ENCODE assay signal across 8 cellular contexts in the genomic region with DNA sequence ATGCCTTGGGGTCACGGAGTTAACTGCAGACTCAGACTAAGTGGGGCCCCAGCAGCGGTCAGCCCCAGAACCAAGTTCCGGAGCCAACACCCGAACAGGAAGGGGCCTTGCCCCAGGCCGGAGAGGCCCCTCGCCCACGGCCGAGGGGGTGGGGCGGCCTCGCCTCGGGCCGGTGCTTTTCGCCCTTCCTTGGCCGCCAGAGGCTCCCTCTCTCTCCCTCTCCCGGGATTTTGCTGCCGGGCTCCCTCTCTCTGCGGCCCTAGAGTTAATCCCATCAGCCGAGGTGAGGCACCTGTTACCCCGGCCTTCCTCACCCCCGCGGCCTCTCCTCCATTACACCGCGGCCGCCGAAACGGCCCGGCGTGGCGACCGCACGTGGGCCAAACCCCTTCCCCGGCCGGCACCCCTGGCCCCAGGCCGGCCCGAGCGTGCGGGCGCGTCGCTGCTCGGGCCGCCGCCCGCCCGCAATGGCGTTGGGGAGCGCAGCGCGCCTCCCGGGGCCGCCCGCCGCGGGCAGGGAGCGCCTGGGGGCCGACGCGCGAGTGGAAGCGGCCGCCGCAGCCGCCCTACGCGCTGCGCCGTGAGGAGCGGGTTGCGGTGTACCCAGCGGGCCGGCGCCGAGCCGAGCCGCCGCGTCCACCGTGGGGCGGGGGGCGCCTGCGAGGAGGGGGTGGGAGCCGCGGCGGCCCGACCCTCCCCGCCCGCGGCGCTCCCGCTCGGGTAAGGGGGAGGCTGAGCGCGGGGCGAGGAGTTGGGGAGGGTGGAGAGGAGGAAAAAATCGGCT. TPM values are rescaled to one million over a fixed set of nuclear protein-coding genes. Genes with fewer than 3 reads are reported as not detected.
DNase-seq lines count a peak whose midpoint lies in the region; FAIRE-seq and TF ChIP-seq lines count a peak whose summit lies in the region.

A gene (plus strand): TSS at position 175 of the 784 bp plus-strand sequence. CDS start 2,520 bp downstream, outside the sequence.

- no peaks in the 10 kb centered on the region for H3K9me3 ChIP-seq in HUES6 (ENCODE audit: control insufficient read depth, insufficient read depth, low read depth, low read length)
- H3K9me3 ChIP-seq in muscle layer of colon (ENCODE audit: low read length) = no peaks in the 10 kb centered on the region

- FAIRE-seq in urothelium cell line (lab: Jason Lieb, UNC) = peak; percentile 98

- in situ Hi-C loops in SK-MEL-5 (cut with HindIII; ENCODE audit: low pct_unique_long_range_greater_than_20kb, low sequenced_read_pairs) = no loop called here

- DNase-seq in DMS153 treated with DMSO at 0.1 percent for 48 hours (lab: John Stamatoyannopoulos, UW; ENCODE audit: unreplicated experiment) (peak; percentile 32), SK-MEL-5 (ENCODE audit: low read depth, low spot score) (peak; percentile 42), fibroblast of pulmonary artery (ENCODE audit: low read depth) (peak; percentile 4), urothelium cell line (ENCODE audit: low spot score) (peak; percentile 91), GF-D8 (lab: John Stamatoyannopoulos, UW) (no peak)
- no peak for DNase-seq in stimulated activated CD8-positive, alpha-beta memory T cell treated with anti-CD3 and anti-CD28 coated beads, Interleukin-4, amount 100 ng/mL, for 48 hours

- H3K4me3 ChIP-seq in HUES6 (ENCODE audit: low read depth, low read length) = peak within 1 kb of the TSS; percentile 61
- peak within 1 kb of the TSS; percentile 52 for H3K4me3 ChIP-seq in fibroblast of pulmonary artery (replicated peaks; ENCODE audit: low read depth, low read length)
- peak within 1 kb of the TSS; percentile 69 to 83 for H3K4me3 ChIP-seq in muscle layer of colon (ENCODE audit: low read depth in 1 of 2, low read length in 2 of 2)

- H3K27me3 ChIP-seq in HUES6 (ENCODE audit: control insufficient read depth, insufficient read depth, low read length) (no peaks in the 10 kb centered on the region), muscle layer of colon (ENCODE audit: control insufficient read depth in 1 of 2, insufficient read depth in 2 of 2, low read length in 2 of 2) (no peaks in the 10 kb centered on the region)

- peak; percentile 19 for TF ChIP-seq CTCF in fibroblast of pulmonary artery (IDR thresholded peaks at IDR 0.05; ENCODE audit: low read length, missing control alignments)

- H3K36me3 ChIP-seq in HUES6 (ENCODE audit: control insufficient read depth, insufficient read depth, low read length) (no peaks in the 10 kb centered on the region), muscle layer of colon (ENCODE audit: insufficient read depth, low read length) (no peaks in the 10 kb centered on the region)

- H3K27ac ChIP-seq in HUES6 (ENCODE audit: low read depth, low read length) (peak within 1 kb of the TSS; percentile 82), muscle layer of colon (ENCODE audit: low read depth, low read length) (peak within 1 kb of the TSS; percentile 82)

- H3K9ac ChIP-seq in HUES6 (ENCODE audit: low read length) (peak within 1 kb of the TSS; percentile 67), muscle layer of colon (ENCODE audit: low read length) (peak within 1 kb of the TSS; percentile 56)

- H3K4me1 ChIP-seq in HUES6 (ENCODE audit: control insufficient read depth, insufficient read depth, low read length) (peaks cover 33% of the 10 kb centered on the region), muscle layer of colon (ENCODE audit: insufficient read depth, low read length) (peaks cover 14% of the 10 kb centered on the region)

RNA-seq across cellular contexts. Expression of the gene that starts here (rescaled TPM):
- 3.0 and 3.5 TPM in 2 replicates for total RNA-seq in SK-MEL-5 (2014; rRNA removed; shearing (Covaris generic))
- 1.8 and 2.1 TPM in 2 replicates for polyA plus RNA-seq in SK-MEL-5 (2015; cell fraction: cytosol; rRNA removed)
- 4.8 and 5.0 TPM in 2 replicates for polyA plus RNA-seq in SK-MEL-5 (2015; cell fraction: nucleus; rRNA removed)

Comparison
In these comparisons a context has a peak if more than half of its experiments do, and no peak if none do; other contexts are left out.
1. DNase-seq: peak in DMS153 treated with DMSO at 0.1 percent for 48 hours (single experiment), SK-MEL-5 (single experiment), fibroblast of pulmonary artery (single experiment) and urothelium cell line (single experiment); none in GF-D8 (single experiment) and stimulated activated CD8-positive, alpha-beta memory T cell treated with anti-CD3 and anti-CD28 coated beads, Interleukin-4, amount 100 ng/mL, for 48 hours (single experiment).
2. Peak in every context shown above with its lines, with median percentiles within 50 percentile points of each other: H3K4me3 ChIP-seq.